8 cellular contexts compared by ENCODE assay signal in the genomic region with DNA sequence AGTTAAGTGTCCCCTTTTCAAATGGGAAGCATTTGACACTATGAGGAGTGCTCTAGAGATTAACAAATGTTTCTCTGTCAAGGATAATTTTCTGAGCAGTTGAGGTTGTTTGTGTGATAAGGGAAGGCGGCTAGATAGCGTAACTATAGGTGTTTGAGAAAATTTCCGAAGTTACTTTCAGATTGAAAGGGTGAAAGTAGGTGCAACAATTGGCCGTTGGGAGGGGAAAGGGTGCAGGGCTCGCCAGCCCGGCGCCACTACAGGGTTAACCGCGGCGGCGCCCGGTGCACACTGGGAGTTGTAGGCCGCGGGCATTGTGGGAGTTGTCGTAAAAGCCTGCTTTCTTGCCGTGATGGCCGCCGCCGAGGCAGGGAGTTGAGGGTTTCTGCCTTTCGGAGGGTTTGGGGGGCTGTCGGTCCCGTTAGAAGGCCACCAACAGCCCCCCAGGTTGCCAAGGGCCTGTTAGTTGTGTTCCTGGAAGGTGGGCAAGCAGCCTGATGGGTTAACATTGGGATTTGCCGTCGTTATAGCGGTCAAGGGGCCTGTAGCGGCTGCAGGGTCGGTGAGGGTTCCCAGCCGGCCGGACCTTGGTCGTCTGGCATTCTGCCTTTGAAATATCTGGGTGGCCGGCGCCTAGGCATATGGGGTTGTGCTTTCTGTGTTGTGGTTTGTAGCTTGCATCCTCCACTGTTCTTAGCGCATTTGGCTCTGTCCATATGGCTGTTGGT. TPM values are rescaled to one million over a fixed set of nuclear protein-coding genes. Genes with fewer than 3 reads are reported as not detected.
DNase-seq lines count a peak whose midpoint lies in the region; FAIRE-seq and TF ChIP-seq lines count a peak whose summit lies in the region.

No MANE protein-coding gene starts in this region.

- H4K8ac ChIP-seq in neuronal stem cell (ENCODE audit: low read depth, low read length): no peak overlapping the region

- WGBS in neuronal stem cell (ENCODE audit: extremely low coverage in 2 of 2, insufficient read length in 2 of 2, insufficient replicate concordance in 1 of 2), 2 donors: no CpG with 5 or more reads among the region's 33 CpGs

- peak overlapping the region; percentile 53 for H2BK5ac ChIP-seq in neuronal stem cell (ENCODE audit: low read length)

- peak overlapping the region; percentile 84 for H3K14ac ChIP-seq in neuronal stem cell (ENCODE audit: low read length)

- peak overlapping the region; percentile 83 for H3K4me2 ChIP-seq in MM.1S (ENCODE audit: low read depth, low read length)
- peak overlapping the region; percentile 79 for H3K4me2 ChIP-seq in neuronal stem cell (ENCODE audit: insufficient read depth, low read length, poor library complexity, severe bottlenecking)

- no peak overlapping the region for H4K91ac ChIP-seq in neuronal stem cell (ENCODE audit: low read depth, low read length, poor library complexity)

- H3K36me3 ChIP-seq in MM.1S (replicated peaks; ENCODE audit: insufficient read depth, low read length): no peaks in the 10 kb centered on the region
- no peaks in the 10 kb centered on the region for H3K36me3 ChIP-seq in neuronal stem cell (replicated peaks in 1 of 2; ENCODE audit: control insufficient read depth in 2 of 2, insufficient read depth in 2 of 2, low read length in 2 of 2)
- H3K36me3 ChIP-seq in subcutaneous abdominal adipose tissue (ENCODE audit: control insufficient read depth in 5 of 5, insufficient read depth in 5 of 5, low read length in 5 of 5): no peaks in the 10 kb centered on the region

- DNase-seq in GF-D8 (lab: John Stamatoyannopoulos, UW): peak; percentile 31
- DNase-seq in HCEC 1CT: peak; percentile 86
- DNase-seq in MM.1S: peak; percentile 91
- DNase-seq in SIG-M5 treated with dmso at 0.1 percent for 504 hours (lab: John Stamatoyannopoulos, UW; ENCODE audit: unreplicated experiment): peak; percentile 78
- peak; percentile 87 for DNase-seq in activated naive CD4-positive, alpha-beta T cell treated with Interleukin-2 at 50 U/mL for 16 hours
- DNase-seq in frontal cortex (ENCODE audit: low spot score in 2 of 2): peak; percentile 69 to 84
- DNase-seq in neuronal stem cell (ENCODE audit: low spot score): peak; percentile 79

- H3K9me3 ChIP-seq in MM.1S (replicated peaks; ENCODE audit: insufficient read depth, low read length): no peaks in the 10 kb centered on the region
- no peaks in the 10 kb centered on the region for H3K9me3 ChIP-seq in neuronal stem cell (replicated peaks in 1 of 2; ENCODE audit: control insufficient read depth in 2 of 2, insufficient read depth in 1 of 2, low read depth in 1 of 2, low read length in 2 of 2)
- H3K9me3 ChIP-seq in subcutaneous abdominal adipose tissue (ENCODE audit: control insufficient read depth in 5 of 5, low read length in 5 of 5): no peaks in the 10 kb centered on the region

- H3K4me3 ChIP-seq in MM.1S (ENCODE audit: low read length) (peak overlapping the region; percentile 85), neuronal stem cell (ENCODE audit: low read length in 2 of 2) (peak overlapping the region; percentile 80 to 98), subcutaneous abdominal adipose tissue (ENCODE audit: low read depth in 1 of 5, low read length in 5 of 5) (peak overlapping the region; percentile 83 to 99 (median 90))

- peaks cover 20% of the 10 kb centered on the region for H3K79me2 ChIP-seq in MM.1S (ENCODE audit: low read length)

- no peak for TF ChIP-seq CTCF in MM.1S (IDR thresholded peaks at IDR 0.05; ENCODE audit: low read length)

- no peak overlapping the region for H3K23ac ChIP-seq in neuronal stem cell (ENCODE audit: low read depth, low read length, poor library complexity)

- no peaks in the 10 kb centered on the region for H4K20me1 ChIP-seq in MM.1S (ENCODE audit: insufficient read depth, low read length)

- H3K4me1 ChIP-seq in MM.1S (ENCODE audit: low read length) (peaks cover 6% of the 10 kb centered on the region; the same call in 1 of the 2 replicates), neuronal stem cell (ENCODE audit: control insufficient read depth in 2 of 2, insufficient read depth in 1 of 2, low read depth in 1 of 2, low read length in 2 of 2) (peaks cover 5% of the 10 kb centered on the region in 2 donors), subcutaneous abdominal adipose tissue (ENCODE audit: control insufficient read depth in 5 of 5, insufficient read depth in 5 of 5, low read length in 5 of 5) (peaks cover 3 to 22% (median 18%) of the 10 kb centered on the region in 5 donors)

- H3K9ac ChIP-seq in MM.1S (ENCODE audit: low read length) (peak overlapping the region; percentile 68; the same call in 1 of the 2 replicates), neuronal stem cell (ENCODE audit: low read depth, low read length, poor library complexity) (peak overlapping the region; percentile 95), subcutaneous abdominal adipose tissue (ENCODE audit: low read length in 5 of 5) (peak overlapping the region; percentile 88 to 99 (median 99))

- peak overlapping the region; percentile 55 for H2BK15ac ChIP-seq in neuronal stem cell (ENCODE audit: low read length)

- H3K4ac ChIP-seq in neuronal stem cell (ENCODE audit: low read length): peak overlapping the region; percentile 6

- H3K27me3 ChIP-seq in MM.1S (replicated peaks; ENCODE audit: insufficient read depth, low read length) (peaks cover 10% of the 10 kb centered on the region; the same call in 1 of the 2 replicates), neuronal stem cell (ENCODE audit: control insufficient read depth in 3 of 3, insufficient read depth in 3 of 3, low read depth in 1 of 3, low read length in 3 of 3) (peaks cover 0 to 23% (median 0%) of the 10 kb centered on the region in 3 experiments), subcutaneous abdominal adipose tissue (ENCODE audit: control insufficient read depth in 5 of 5, insufficient read depth in 4 of 5, low read length in 5 of 5) (peaks cover 0 to 10% (median 5%) of the 10 kb centered on the region in 5 donors)

- peak overlapping the region; percentile 85 for H2AFZ ChIP-seq in MM.1S (ENCODE audit: low read length)
- peak overlapping the region; percentile 93 for H2AFZ ChIP-seq in neuronal stem cell (ENCODE audit: low read length)

- peak overlapping the region; percentile 98 for H3K18ac ChIP-seq in neuronal stem cell (ENCODE audit: low read length)

- H3K27ac ChIP-seq in MM.1S (ENCODE audit: low read length) (no peak overlapping the region), neuronal stem cell (replicated peaks; ENCODE audit: low read length) (no peak overlapping the region), subcutaneous abdominal adipose tissue (ENCODE audit: low read depth, low read length) (peak overlapping the region; percentile 86)

- no peak overlapping the region for H2BK12ac ChIP-seq in neuronal stem cell (ENCODE audit: low read length)

- no peaks in the 10 kb centered on the region for H3F3A ChIP-seq in MM.1S (ENCODE audit: insufficient read depth, low read length)

- peaks cover 8% of the 10 kb centered on the region for H3K79me1 ChIP-seq in neuronal stem cell (ENCODE audit: low read depth, low read length)

- no peaks in the 10 kb centered on the region for H3K9me2 ChIP-seq in MM.1S (replicated peaks; ENCODE audit: insufficient read depth, low read length)

- H2BK120ac ChIP-seq in neuronal stem cell (ENCODE audit: low read depth, low read length): peak overlapping the region; percentile 61

- no peak for FAIRE-seq in frontal cortex (lab: Jason Lieb, UNC)

- H2AK5ac ChIP-seq in neuronal stem cell (ENCODE audit: low read depth, low read length): peak overlapping the region; percentile 7

RNA-seq across cellular contexts. Expression of gene HSD17B12, which starts 36.5 kb away (rescaled TPM):
- 66.4 TPM for total RNA-seq in frontal cortex
- polyA plus RNA-seq in neuronal stem cell (2013, experiment 1 of 2): 78.6 TPM
- polyA plus RNA-seq in neuronal stem cell (2013, experiment 2 of 2): 81.2 TPM

Comparison
In these comparisons a context has a peak if more than half of its experiments do, and no peak if none do; other contexts are left out.
1. DNase-seq: peak in every context shown above with its lines; median percentile 91 in MM.1S; 87 in activated naive CD4-positive, alpha-beta T cell treated with Interleukin-2 at 50 U/mL for 16 hours; 86 in HCEC 1CT; 79 in neuronal stem cell; 78 in SIG-M5 treated with dmso at 0.1 percent for 504 hours; 76 in frontal cortex; 31 in GF-D8.